ENCODE assay signal across 8 cellular contexts in the genomic region with DNA sequence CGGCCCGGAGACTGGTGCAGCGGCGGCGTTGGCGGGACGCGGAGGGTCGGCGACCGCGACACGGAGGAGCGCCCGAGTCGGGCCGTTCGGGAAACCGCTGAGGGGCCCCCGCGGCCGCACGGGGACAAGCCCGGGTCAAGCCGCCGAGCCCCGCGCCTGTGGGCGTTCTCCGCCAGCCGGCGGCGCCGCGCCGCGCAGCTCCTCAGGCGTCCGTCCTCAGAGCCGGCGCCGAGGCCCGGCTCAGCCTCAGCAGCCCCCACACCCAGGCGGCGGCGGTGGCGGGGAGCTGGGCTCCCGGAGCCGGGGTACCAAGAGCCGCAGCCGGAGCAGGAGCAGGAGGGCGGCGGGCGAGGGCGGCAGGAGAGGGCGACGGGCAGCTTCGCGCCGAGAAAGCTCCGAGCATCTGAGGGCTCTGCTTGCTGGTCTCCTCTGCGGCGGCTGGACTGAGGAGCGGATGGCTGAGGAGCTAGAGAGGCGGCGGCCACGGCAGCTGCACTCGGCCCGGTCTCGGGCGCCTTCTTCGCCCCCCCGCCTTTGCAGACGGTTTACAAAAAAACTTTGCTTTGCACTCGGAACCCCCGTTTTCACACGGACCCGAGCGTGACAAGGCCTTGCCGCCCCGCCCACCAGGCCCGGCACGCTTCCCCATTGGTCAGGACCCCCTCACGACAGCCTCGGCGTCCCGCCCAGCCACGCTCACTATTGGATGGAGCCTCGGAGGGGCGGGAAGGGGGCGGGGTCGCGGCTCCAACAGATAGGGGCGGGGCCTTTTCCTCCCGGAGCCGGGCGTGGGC. TPM values are rescaled to one million over a fixed set of nuclear protein-coding genes. Genes with fewer than 3 reads are reported as not detected.
DNase-seq lines count a peak whose midpoint lies in the region; ATAC-seq lines count a peak whose summit lies in the region.

A gene with protein sequence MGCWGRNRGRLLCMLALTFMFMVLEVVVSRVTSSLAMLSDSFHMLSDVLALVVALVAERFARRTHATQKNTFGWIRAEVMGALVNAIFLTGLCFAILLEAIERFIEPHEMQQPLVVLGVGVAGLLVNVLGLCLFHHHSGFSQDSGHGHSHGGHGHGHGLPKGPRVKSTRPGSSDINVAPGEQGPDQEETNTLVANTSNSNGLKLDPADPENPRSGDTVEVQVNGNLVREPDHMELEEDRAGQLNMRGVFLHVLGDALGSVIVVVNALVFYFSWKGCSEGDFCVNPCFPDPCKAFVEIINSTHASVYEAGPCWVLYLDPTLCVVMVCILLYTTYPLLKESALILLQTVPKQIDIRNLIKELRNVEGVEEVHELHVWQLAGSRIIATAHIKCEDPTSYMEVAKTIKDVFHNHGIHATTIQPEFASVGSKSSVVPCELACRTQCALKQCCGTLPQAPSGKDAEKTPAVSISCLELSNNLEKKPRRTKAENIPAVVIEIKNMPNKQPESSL (minus strand): TSS at position 522 of the 794 bp plus-strand sequence. CDS start 549 bp downstream, outside the sequence.

- H2AFZ ChIP-seq in Karpas-422 (ENCODE audit: low read length): peak within 1 kb of the TSS; percentile 83

- H3K4me2 ChIP-seq in Karpas-422 (ENCODE audit: low read depth, low read length, poor library complexity, severe bottlenecking): peak within 1 kb of the TSS; percentile 86

- peaks cover 26% of the 10 kb centered on the region for H3K36me3 ChIP-seq in Karpas-422 (ENCODE audit: insufficient read depth, low read length)

- ATAC-seq in GM21825 (IDR thresholded peaks at IDR 0.05; ENCODE audit: unreplicated experiment): peak; percentile 84
- ATAC-seq in naive thymus-derived CD8-positive, alpha-beta T cell: peak; percentile 86 to 92

- H3K4me3 ChIP-seq in Karpas-422 (ENCODE audit: low read length): peak within 1 kb of the TSS; percentile 77

- peak within 1 kb of the TSS; percentile 94 for H3K4me3 Mint-ChIP-seq in activated T-helper 1 cell treated with anti-CD3 and anti-CD28 coated beads, Interleukin-12 subunit alpha, Interleukin-12 subunit beta, Interleukin-2, Interleukin-4 antibody, amounts not matched to agents 30 ng/mL and 10 ng/mL and 1 ng/mL, durations not matched to agents 14 hours and 24 hours and 36 hours
- peak within 1 kb of the TSS; percentile 81 to 96 (median 93) for H3K4me3 Mint-ChIP-seq in naive thymus-derived CD8-positive, alpha-beta T cell

- peaks cover under 1% of the 10 kb centered on the region for H3K27me3 Mint-ChIP-seq in activated T-helper 1 cell treated with anti-CD3 and anti-CD28 coated beads, Interleukin-12 subunit alpha, Interleukin-12 subunit beta, Interleukin-2, Interleukin-4 antibody, amounts not matched to agents 30 ng/mL and 10 ng/mL and 1 ng/mL, durations not matched to agents 14 hours and 24 hours and 36 hours (ENCODE audit: insufficient read depth)
- H3K27me3 Mint-ChIP-seq in naive thymus-derived CD8-positive, alpha-beta T cell: no peaks in the 10 kb centered on the region

- H3K27ac ChIP-seq in Karpas-422 (ENCODE audit: low read length): peak within 1 kb of the TSS; percentile 64

- peaks cover 27% of the 10 kb centered on the region for H3K4me1 ChIP-seq in Karpas-422 (ENCODE audit: low read length)

- H3K9me3 ChIP-seq in Karpas-422 (ENCODE audit: low read length): no peaks in the 10 kb centered on the region

- H3K9me3 Mint-ChIP-seq in activated T-helper 1 cell treated with anti-CD3 and anti-CD28 coated beads, Interleukin-12 subunit alpha, Interleukin-12 subunit beta, Interleukin-2, Interleukin-4 antibody, amounts not matched to agents 30 ng/mL and 10 ng/mL and 1 ng/mL, durations not matched to agents 14 hours and 24 hours and 36 hours: no peaks in the 10 kb centered on the region
- no peaks in the 10 kb centered on the region for H3K9me3 Mint-ChIP-seq in naive thymus-derived CD8-positive, alpha-beta T cell

- DNase-seq in DMS79 treated with DMSO at 0.1 percent for 48 hours (lab: John Stamatoyannopoulos, UW) (peak; percentile 91), Karpas-422 (peak; percentile 100), RKO (ENCODE audit: low spot score) (peak; percentile 98), fibroblast of gingiva (ENCODE audit: low read depth) (peak; percentile 99)
- DNase-seq in activated T-helper 1 cell treated with anti-CD3 and anti-CD28 coated beads, Interleukin-12 subunit alpha, Interleukin-12 subunit beta, Interleukin-2, Interleukin-4 antibody, amounts not matched to agents 30 ng/mL and 10 ng/mL and 1 ng/mL, durations not matched to agents 14 hours and 24 hours and 36 hours (ENCODE audit: low spot score): peak; percentile 99
- peak; percentile 98 to 100 (median 99) for DNase-seq in naive thymus-derived CD8-positive, alpha-beta T cell
- peak; percentile 97 to 99 (median 98) for DNase-seq in stimulated activated naive CD4-positive, alpha-beta T cell (lab: John Stamatoyannopoulos, UW)

- H4K20me1 ChIP-seq in Karpas-422 (ENCODE audit: insufficient read depth, low read depth, low read length): peaks cover 29% of the 10 kb centered on the region

- intact Hi-C loops in activated T-helper 1 cell treated with anti-CD3 and anti-CD28 coated beads, Interleukin-12 subunit alpha, Interleukin-12 subunit beta, Interleukin-2, Interleukin-4 antibody, amounts not matched to agents 30 ng/mL and 10 ng/mL and 1 ng/mL, durations not matched to agents 14 hours and 24 hours and 36 hours (cut with micrococcal nuclease): loop anchor here (1.0 to 10.0 kb wide), 15 partner anchors 9 to 1278 kb away; a partner anchor contains a TSS

- H3K27me3 ChIP-seq in Karpas-422 (ENCODE audit: low read length): no peaks in the 10 kb centered on the region

- H3K9me2 ChIP-seq in Karpas-422 (replicated peaks; ENCODE audit: insufficient read depth, low read length): no peaks in the 10 kb centered on the region

- peaks cover 17% of the 10 kb centered on the region for H3K36me3 Mint-ChIP-seq in activated T-helper 1 cell treated with anti-CD3 and anti-CD28 coated beads, Interleukin-12 subunit alpha, Interleukin-12 subunit beta, Interleukin-2, Interleukin-4 antibody, amounts not matched to agents 30 ng/mL and 10 ng/mL and 1 ng/mL, durations not matched to agents 14 hours and 24 hours and 36 hours (ENCODE audit: low read depth)
- peaks cover 0 to 16% (median 0%) of the 10 kb centered on the region in 3 donors for H3K36me3 Mint-ChIP-seq in naive thymus-derived CD8-positive, alpha-beta T cell

- H3K9ac ChIP-seq in Karpas-422 (ENCODE audit: low read length): peak within 1 kb of the TSS; percentile 89

- H3K27ac Mint-ChIP-seq in activated T-helper 1 cell treated with anti-CD3 and anti-CD28 coated beads, Interleukin-12 subunit alpha, Interleukin-12 subunit beta, Interleukin-2, Interleukin-4 antibody, amounts not matched to agents 30 ng/mL and 10 ng/mL and 1 ng/mL, durations not matched to agents 14 hours and 24 hours and 36 hours: peak within 1 kb of the TSS; percentile 88
- peak within 1 kb of the TSS; percentile 55 to 94 (median 92) for H3K27ac Mint-ChIP-seq in naive thymus-derived CD8-positive, alpha-beta T cell

- POLR2A ChIA-PET in naive thymus-derived CD8-positive, alpha-beta T cell (lab: Charles Lee): interaction anchor here (0.6 to 1.8 kb wide), 7 partner anchors 9 to 797 kb away, joined by 3 to 4 read pairs (median 3); no protein-coding TSS in a partner anchor

- peaks cover 23% of the 10 kb centered on the region for H3K79me2 ChIP-seq in Karpas-422 (ENCODE audit: low read length)

- H3K4me1 Mint-ChIP-seq in activated T-helper 1 cell treated with anti-CD3 and anti-CD28 coated beads, Interleukin-12 subunit alpha, Interleukin-12 subunit beta, Interleukin-2, Interleukin-4 antibody, amounts not matched to agents 30 ng/mL and 10 ng/mL and 1 ng/mL, durations not matched to agents 14 hours and 24 hours and 36 hours (ENCODE audit: low read depth): peaks cover 42% of the 10 kb centered on the region
- H3K4me1 Mint-ChIP-seq in naive thymus-derived CD8-positive, alpha-beta T cell: peaks cover 7 to 59% (median 43%) of the 10 kb centered on the region in 4 donors

RNA-seq across cellular contexts. Expression of the gene that starts here (rescaled TPM):
- 8.0 and 16.7 TPM in 2 replicates for total RNA-seq in Karpas-422 (2014; rRNA removed; shearing (Covaris generic); ENCODE audit: low replicate concordance)
- total RNA-seq in activated T-helper 1 cell treated with anti-CD3 and anti-CD28 coated beads, Interleukin-12 subunit alpha, Interleukin-12 subunit beta, Interleukin-2, Interleukin-4 antibody, amounts not matched to agents 30 ng/mL and 10 ng/mL and 1 ng/mL, durations not matched to agents 14 hours and 24 hours and 36 hours: 10.6 and 12.0 TPM in 2 replicates
- 1 to 10 TPM; 9.4 to 9.7 TPM for total RNA-seq in naive thymus-derived CD8-positive, alpha-beta T cell
- 1 to 10 TPM in 2 of 3 donors, under 1 TPM in 1; 0.98 to 2.2 (median 1.6) TPM for polyA plus RNA-seq in naive thymus-derived CD8-positive, alpha-beta T cell

Comparison
In these comparisons a context has a peak if more than half of its experiments do, and no peak if none do; other contexts are left out.
1. Peak in every context shown above with its lines: DNase-seq, ATAC-seq, H3K4me3 ChIP-seq and H3K27ac ChIP-seq.